In genomic region chr19:10823690-10824089, GRCh38 we compare ENCODE assay signal across 1 cellular context.
TF ChIP-seq lines count a peak whose summit lies in the region.

No MANE protein-coding gene starts in this region.

TF ChIP-seq in K562, 482 proteins besides CTCF, POLR2A, EP300 and RAD21:
- TF ChIP-seq ZMIZ1 (IDR thresholded peaks at IDR 0.05; ENCODE audit: low read depth in 2 of 2, low read length in 2 of 2) (no peak), POLR2G (IDR thresholded peaks at IDR 0.05; ENCODE audit: low read depth, low read length) (peak; percentile 24; the same call in 1 of the 2 replicates), WHSC1 (IDR thresholded peaks at IDR 0.05; ENCODE audit: low read length) (no peak)
